In the genomic region with DNA sequence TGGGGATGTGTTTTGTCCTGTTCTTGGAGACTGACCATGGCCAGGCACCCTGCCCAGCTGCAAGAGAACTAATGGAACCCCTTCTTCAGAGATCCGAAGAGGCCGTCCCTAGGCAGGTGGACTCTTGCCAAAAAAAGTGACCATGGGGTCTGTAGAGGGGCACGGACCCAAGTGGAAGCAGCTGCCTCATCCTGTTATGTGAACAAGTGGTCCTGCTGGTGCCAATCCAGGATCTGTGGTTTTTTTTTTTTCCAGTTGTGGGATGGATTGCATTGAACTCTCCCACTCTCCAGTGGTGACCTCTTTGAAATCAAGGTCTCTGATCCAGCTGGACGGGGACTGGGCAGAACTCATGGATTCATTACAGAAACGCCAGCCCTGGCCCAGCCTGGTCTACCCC, we compare ENCODE assay signal across 30 cellular contexts.
"Had no signal": no experiment of that assay in that cellular context is flagged by ENCODE, and none has a peak within 500 bp of the region (broad histone marks: within the 10 kb centered on the region; RNA-seq: fewer than 3 reads in every experiment).

No MANE protein-coding gene starts in this region.

- H3K36me3 ChIP-seq: adrenal gland had no signal

- ATAC-seq: activated CD8-positive, alpha-beta T cell treated with anti-CD3 and anti-CD28 coated beads, Interleukin-2, amount 10 ng/mL, durations not matched to agents 7 days and 5 days; activated naive CD4-positive, alpha-beta T cell treated with anti-CD3 and anti-CD28 coated beads, Interleukin-2, amount 50 U/mL, for 72 hours had no signal

- H3K4me2 ChIP-seq: PC-9 had no signal

- H3K27me3 ChIP-seq: adrenal gland had no signal

- H2AFZ ChIP-seq: PC-9 had no signal

- DNase-seq: activated CD4-positive, alpha-beta T cell treated with anti-CD3 and anti-CD28 coated beads for 1 hour; activated CD4-positive, alpha-beta T cell treated with anti-CD3 and anti-CD28 coated beads, Interleukin-2, amount 10 ng/mL, durations not matched to agents 24 days and 14 days; activated CD4-positive, alpha-beta T cell treated with anti-CD3 and anti-CD28 coated beads, Interleukin-2, amount 50 U/mL, for 48 hours; activated CD4-positive, CD25-positive, alpha-beta regulatory T cell; activated CD8-positive, alpha-beta T cell treated with anti-CD3 and anti-CD28 coated beads, Interleukin-2, amount 10 ng/mL, durations not matched to agents 7 days and 5 days; activated gamma-delta T cell; activated naive CD4-positive, alpha-beta T cell treated with Interleukin-2 at 50 U/mL for 16 hours; activated T-cell treated with anti-CD3 and anti-CD28 coated beads, Interleukin-2, amount 50 U/mL, for 24 hours; adrenal gland; NCI-H1092 treated with DMSO at 0.1 percent for 48 hours; NCI-H1417; NCI-H146; NCI-H187; NCI-H2029 treated with DMSO at 0.1 percent for 48 hours; NCI-H2107; NCI-H2171; NCI-H510A; NCI-H526; NCI-H748 treated with DMSO at 0.1 percent for 48 hours; NK-92 treated with Interleukin-12 subunit alpha and Interleukin-12 subunit beta, amount 100 ng/mL, for 24 hours; PC-9; Right ventricle myocardium superior; SW 1271; T-helper 1 cell; T1000; WERI-Rb-1 had no signal

- FAIRE-seq: bronchial epithelial cell, RCC 7860 had no signal

- H3K4me3 ChIP-seq: adrenal gland, PC-9 had no signal

- H3K9me3 ChIP-seq: adrenal gland had no signal

- H3K27ac ChIP-seq: adrenal gland, PC-9, RWPE1, WERI-Rb-1 had no signal
